Comparison of ENCODE assay signal across 1 cellular context in genomic region chr7:151518781-151519044, GRCh38.
TF ChIP-seq lines count a peak whose summit lies in the region.

No MANE protein-coding gene starts in this region.

TF ChIP-seq in H1, 55 proteins besides CTCF, POLR2A, EP300 and RAD21 (continued from another document):
- TF ChIP-seq NRF1 (IDR thresholded peaks at IDR 0.05; ENCODE audit: low read depth, low read length) (no peak), RBBP5 (IDR thresholded peaks at IDR 0.05; ENCODE audit: borderline replicate concordance, low read depth, low read length) (no peak), RFX5 (IDR thresholded peaks at IDR 0.05; ENCODE audit: borderline replicate concordance, low read depth, low read length) (no peak), TAF7 (optimal IDR thresholded peaks at IDR 0.05; ENCODE audit: borderline replicate concordance, low read depth, low read length) (no peak), EGR1 (IDR thresholded peaks at IDR 0.05; ENCODE audit: borderline replicate concordance, low read depth, low read length) (no peak), POLR2AphosphoS5 (IDR thresholded peaks at IDR 0.05; ENCODE audit: low read depth, low read length) (no peak), HDAC2 (IDR thresholded peaks at IDR 0.05; ENCODE audit: borderline replicate concordance in 1 of 2, low read depth in 2 of 2, low read length in 2 of 2) (no peak), YY1 (IDR thresholded peaks at IDR 0.05; ENCODE audit: low read depth, low read length) (no peak), SP2 (IDR thresholded peaks at IDR 0.05; ENCODE audit: low read length) (no peak), SIN3A (conservative IDR thresholded peaks at IDR 0.05 in 1 of 2, IDR thresholded peaks at IDR 0.05 in 1 of 2; ENCODE audit: low read depth in 1 of 2, low read length in 2 of 2) (no peak), MAX (IDR thresholded peaks at IDR 0.05) (no peak)
